ENCODE assay signal across 8 cellular contexts in the genomic region with DNA sequence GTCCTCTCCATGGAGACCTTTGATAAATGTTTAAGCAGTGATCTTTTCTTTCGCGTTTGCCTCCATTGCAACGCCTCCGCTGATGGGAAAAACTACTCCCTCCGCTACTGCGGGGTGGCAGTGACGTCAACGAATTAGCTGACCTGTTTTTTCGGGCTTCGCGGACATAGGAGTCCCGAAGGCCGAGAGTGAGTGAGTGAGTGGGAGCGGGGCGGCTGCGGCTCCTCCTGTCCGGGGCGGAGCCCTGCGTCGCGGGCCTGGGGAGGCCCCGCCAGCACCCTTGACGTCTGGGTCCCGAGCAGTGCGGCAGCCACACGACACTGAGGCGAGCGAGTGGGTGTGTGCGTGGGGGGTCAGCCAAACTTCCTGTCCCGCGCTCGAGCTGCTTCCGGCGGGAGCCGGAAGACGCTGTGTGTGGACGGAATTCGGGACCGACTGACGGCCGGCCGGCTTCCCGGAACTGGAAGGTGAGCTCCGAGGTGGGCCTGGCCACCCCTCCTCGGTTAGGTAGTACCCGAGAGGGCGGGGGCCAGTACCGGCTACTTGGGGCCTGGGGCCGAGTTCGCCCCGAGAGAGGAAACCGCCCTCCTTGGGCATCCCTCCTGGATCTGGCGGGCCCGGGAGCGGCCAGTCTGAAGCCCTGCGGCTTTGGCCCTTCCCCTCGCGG. TPM values are rescaled to one million over a fixed set of nuclear protein-coding genes. Genes with fewer than 3 reads are reported as not detected.
A peak's percentile ranks its signal among the peaks of the same experiment; 100 is the strongest.
DNase-seq lines count a peak whose midpoint lies in the region; ATAC-seq and TF ChIP-seq lines count a peak whose summit lies in the region.

Gene ZNF410, plus strand, starts transcription at position 411 of the 667 bp plus-strand sequence. CDS start 5,317 bp downstream, outside the sequence.

- H3K27me3 ChIP-seq in left ventricle myocardium inferior (ENCODE audit: low read depth) (no peaks in the 10 kb centered on the region), prostate gland (replicated peaks; ENCODE audit: insufficient read depth) (no peaks in the 10 kb centered on the region)

- H3K9me3 ChIP-seq in T-helper 17 cell (ENCODE audit: control insufficient read depth, low read length, poor library complexity, severe bottlenecking) (no peaks in the 10 kb centered on the region), left ventricle myocardium inferior (replicated peaks) (no peaks in the 10 kb centered on the region), prostate gland (no peaks in the 10 kb centered on the region)

- H3K27ac ChIP-seq in left ventricle myocardium inferior (replicated peaks) (peak within 1 kb of the TSS; percentile 94), prostate gland (peak within 1 kb of the TSS; percentile 89 to 92), urinary bladder (ENCODE audit: low read depth) (peak within 1 kb of the TSS; percentile 91)

- TF ChIP-seq CTCF in left ventricle myocardium inferior (IDR thresholded peaks at IDR 0.05; ENCODE audit: borderline replicate concordance): no peak
- TF ChIP-seq CTCF in prostate gland (IDR thresholded peaks at IDR 0.05): no peak

- peak; percentile 81 for TF ChIP-seq POLR2A in GM15510 (IDR thresholded peaks at IDR 0.05; ENCODE audit: borderline replicate concordance, extremely low read depth, insufficient read length)
- TF ChIP-seq POLR2A in prostate gland (IDR thresholded peaks at IDR 0.05): peak; percentile 77

- H3K4me1 Mint-ChIP-seq in T-helper 17 cell: peaks cover 34% of the 10 kb centered on the region

- intact Hi-C loops in left ventricle myocardium inferior (cut with micrococcal nuclease): no loop called here
- intact Hi-C loops in prostate gland (cut with DNase I): loop anchor here (5.0 kb wide), 2 partner anchors 34 to 159 kb away; partner anchors contain the start of gene PTGR2

- under 1% methylated on average over 53 of the region's 58 CpGs for WGBS in prostate gland
- WGBS in urinary bladder: under 1% methylated on average over 58 of the region's 58 CpGs

- H3K36me3 ChIP-seq in left ventricle myocardium inferior (peaks cover 5% of the 10 kb centered on the region), prostate gland (no peaks in the 10 kb centered on the region), urinary bladder (ENCODE audit: insufficient read depth) (no peaks in the 10 kb centered on the region)

- DNase-seq in NCI-H1694 treated with DMSO at 0.1 percent for 48 hours (lab: John Stamatoyannopoulos, UW) (peak; percentile 90), T-helper 17 cell (peak; percentile 77 to 80 (median 80)), amygdala (lab: John Stamatoyannopoulos, UW) (peak; percentile 57 to 94 (median 84)), left ventricle myocardium inferior (peak; percentile 95), prostate gland (ENCODE audit: low spot score) (peak; percentile 92)

- peaks cover 44% of the 10 kb centered on the region for H3K4me1 ChIP-seq in left ventricle myocardium inferior
- H3K4me1 ChIP-seq in prostate gland (replicated peaks): peaks cover 3% of the 10 kb centered on the region
- H3K4me1 ChIP-seq in urinary bladder (ENCODE audit: insufficient read depth): peaks cover 1% of the 10 kb centered on the region

- H3K27ac Mint-ChIP-seq in T-helper 17 cell: peak within 1 kb of the TSS; percentile 99

- no peaks in the 10 kb centered on the region for H3K27me3 Mint-ChIP-seq in T-helper 17 cell

- H3K4me3 ChIP-seq in left ventricle myocardium inferior (peak within 1 kb of the TSS; percentile 92), prostate gland (peak within 1 kb of the TSS; percentile 56 to 74), urinary bladder (ENCODE audit: low read depth, low read length) (peak within 1 kb of the TSS; percentile 72)

- no peaks in the 10 kb centered on the region for H3K36me3 Mint-ChIP-seq in T-helper 17 cell (ENCODE audit: low read depth)

- peak; percentile 97 for ATAC-seq in HG02885 (IDR thresholded peaks at IDR 0.05; ENCODE audit: poor library complexity, unreplicated experiment)
- ATAC-seq in T-helper 17 cell: peak; percentile 98

- H3K4me3 Mint-ChIP-seq in T-helper 17 cell: peak within 1 kb of the TSS; percentile 96

RNA-seq across cellular contexts. Expression of gene ZNF410, which starts in this region (rescaled TPM):
- total RNA-seq in T-helper 17 cell: 10 to 100 TPM; 92.7 to 97.8 TPM
- 16.5 TPM for total RNA-seq in left ventricle myocardium inferior
- total RNA-seq in prostate gland: 10 to 100 TPM; 47.7 to 56.5 TPM
- 75.4 TPM for total RNA-seq in urinary bladder
- 32.9 TPM for polyA plus RNA-seq in urinary bladder

Comparison
In these comparisons a context has a peak if more than half of its experiments do, and no peak if none do; other contexts are left out.
1. Peak in every context shown above with its lines: DNase-seq, ATAC-seq, H3K4me3 ChIP-seq and H3K27ac ChIP-seq.